Comparison of ENCODE assay signal across 22 cellular contexts in genomic region chr17:50194441-50195195, GRCh38. TPM values are rescaled to one million over a fixed set of nuclear protein-coding genes. Genes with fewer than 3 reads are reported as not detected.
DNase-seq lines count a peak whose midpoint lies in the region; ATAC-seq and TF ChIP-seq lines count a peak whose summit lies in the region.
"Had no signal": no experiment of that assay in that cellular context is flagged by ENCODE, and none has a peak within 500 bp of the region (broad histone marks: within the 10 kb centered on the region; RNA-seq: fewer than 3 reads in every experiment).

No MANE protein-coding gene starts in this region.

- intact Hi-C loops in A673 (cut with micrococcal nuclease; ENCODE audit: unreplicated experiment): no loop called here

- H3K4me1 ChIP-seq in gastroesophageal sphincter (peaks cover 2 to 59% (median 21%) of the 10 kb centered on the region in 3 donors), A673 (ENCODE audit: insufficient read depth, low read length, poor library complexity, severe bottlenecking) (peaks cover 11% of the 10 kb centered on the region)
- H3K4me1 ChIP-seq: parathyroid adenoma had no signal

- BruUV-seq in A673 (replicated peaks; lab: Mats Ljungman, UMichigan): no TSS peak

- 100% methylated on average over 1 of the region's 25 CpGs; no CpG with 5 or more reads in 1 of the 2 donors for WGBS in gastroesophageal sphincter (ENCODE audit: low coverage in 1 of 2), 2 donors

- CTCF ChIA-PET in AG04450 (lab: Charles Lee): no interaction called here
- CTCF ChIA-PET in A673 (lab: Charles Lee): no interaction called here

- POLR2A ChIA-PET in AG04450 (lab: Yijun Ruan, JAX) (interaction anchor here (0.9 to 13.2 kb wide), 12 partner anchors 8 to 95 kb away, joined by 3 to 284 read pairs (median 12); partner anchors contain the start of gene TMEM92), A673 (lab: Charles Lee; ENCODE audit: low non-redundant PET) (no interaction called here)

- H3K9me3 ChIP-seq in AG04450 (ENCODE audit: control insufficient read depth, insufficient read depth, low read length): no peaks in the 10 kb centered on the region; the same call in 1 of the 2 replicates
- no peaks in the 10 kb centered on the region for H3K9me3 ChIP-seq in gastroesophageal sphincter
- H3K9me3 ChIP-seq in A673 (ENCODE audit: low read depth, low read length, poor library complexity, severe bottlenecking): no peaks in the 10 kb centered on the region
- H3K9me3 ChIP-seq: BLaER1 treated with 17β-estradiol and CSF1 and Interleukin-3, amounts not matched to agents 10 nM and 100 nM; left ventricle myocardium inferior had no signal

- no peak for TF ChIP-seq EP300 in gastroesophageal sphincter (IDR thresholded peaks at IDR 0.05)

- H3K27ac ChIP-seq in AG04450 (ENCODE audit: low read depth, low read length) (peak overlapping the region; percentile 98), gastroesophageal sphincter (peak overlapping the region in 3 of 4 donors; percentile 57 to 94 (median 90)), skin epidermis (peak overlapping the region in 19 of 21 experiments; percentile 2 to 97 (median 72)), A673 (ENCODE audit: low read depth, low read length, poor library complexity, severe bottlenecking) (no peak overlapping the region)
- H3K27ac ChIP-seq: BLaER1 treated with 17β-estradiol and CSF1 and Interleukin-3, amounts not matched to agents 10 nM and 100 nM; cardiac muscle cell; left ventricle myocardium inferior; parathyroid adenoma had no signal

- DNase-seq in AG04450 (ENCODE audit: low read depth, low spot score) (no peak), AG08395 (ENCODE audit: low spot score) (no peak), NCI-H2227 (lab: John Stamatoyannopoulos, UW; ENCODE audit: unreplicated experiment) (no peak), A673 (ENCODE audit: low spot score) (no peak), NCI-H774 (lab: John Stamatoyannopoulos, UW) (no peak)
- DNase-seq: activated CD4-positive, CD25-positive, alpha-beta regulatory T cell; activated CD8-positive, alpha-beta T cell treated with anti-CD3 and anti-CD28 coated beads, Interleukin-2, amount 10 ng/mL, durations not matched to agents 7 days and 5 days; activated naive CD8-positive, alpha-beta T cell treated with anti-CD3 and anti-CD28 coated beads for 36 hours; activated T-cell treated with anti-CD3 and anti-CD28 coated beads, Interleukin-2, amount 50 U/mL, for 72 hours; DMS 273 treated with DMSO at 0.1 percent for 48 hours; left ventricle myocardium inferior; NCI-H2081; NCI-H526 treated with DMSO at 0.1 percent for 48 hours; stimulated activated naive CD4-positive, alpha-beta T cell treated with Interleukin-2 at 50 U/mL for 16 hours had no signal

- no peak for TF ChIP-seq POLR2A in gastroesophageal sphincter (IDR thresholded peaks at IDR 0.05)

- peak overlapping the region; percentile 96 for H3K4me3 ChIP-seq in AG04450 (ENCODE audit: low read depth, low read length)
- 0 out of 2 replicates have a peak overlapping the region, but pooled peaks have one; percentile 9 for H3K4me3 ChIP-seq in WI38 (ENCODE audit: low read depth, low read length)
- H3K4me3 ChIP-seq in gastroesophageal sphincter: no peak overlapping the region
- H3K4me3 ChIP-seq in skin epidermis: peak overlapping the region in 1 of 7 experiments; percentile 6
- no peak overlapping the region for H3K4me3 ChIP-seq in A673 (ENCODE audit: low read depth, low read length, poor library complexity, severe bottlenecking)
- H3K4me3 ChIP-seq: BLaER1 treated with 17β-estradiol and CSF1 and Interleukin-3, amounts not matched to agents 10 nM and 100 nM; cardiac muscle cell; left ventricle myocardium inferior had no signal

- H3K27me3 ChIP-seq in AG04450 (ENCODE audit: control insufficient read depth, insufficient read depth, low read length) (no peaks in the 10 kb centered on the region), gastroesophageal sphincter (no peaks in the 10 kb centered on the region), A673 (replicated peaks; ENCODE audit: insufficient read depth, low read depth, low read length, poor library complexity) (no peaks in the 10 kb centered on the region)
- H3K27me3 ChIP-seq: cardiac muscle cell had no signal

- ATAC-seq in gastroesophageal sphincter: no peak
- ATAC-seq: activated CD8-positive, alpha-beta T cell treated with anti-CD3 and anti-CD28 coated beads, Interleukin-2, amount 10 ng/mL, durations not matched to agents 7 days and 5 days; activated T-cell treated with anti-CD3 and anti-CD28 coated beads, Interleukin-2, amount 50 U/mL, for 72 hours had no signal

- H3K36me3 ChIP-seq in gastroesophageal sphincter: peaks cover 0 to 90% of the 10 kb centered on the region in 2 donors
- no peaks in the 10 kb centered on the region for H3K36me3 ChIP-seq in A673 (ENCODE audit: insufficient read depth, low read length, poor library complexity, severe bottlenecking)
- H3K36me3 ChIP-seq: BLaER1 treated with 17β-estradiol and CSF1 and Interleukin-3, amounts not matched to agents 10 nM and 100 nM had no signal

- TF ChIP-seq CTCF in AG04450 (IDR thresholded peaks at IDR 0.05; ENCODE audit: low read depth, low read length): no peak
- TF ChIP-seq CTCF in WI38 (IDR thresholded peaks at IDR 0.05; ENCODE audit: low read depth, low read length): no peak
- TF ChIP-seq CTCF in gastroesophageal sphincter (IDR thresholded peaks at IDR 0.05): no peak
- TF ChIP-seq CTCF in A673 (conservative IDR thresholded peaks at IDR 0.05; ENCODE audit: low read depth, low read length): no peak

RNA-seq across cellular contexts. Expression of gene COL1A1, which starts 6.8 kb away (rescaled TPM):
- polyA plus RNA-seq in AG04450 (2011; rRNA removed): 1,356 and 3,120 TPM in 2 replicates
- 2,155 and 4,267 TPM in 2 replicates for polyA minus RNA-seq in AG04450 (2011; rRNA and poly(A)+ RNA removed)
- total RNA-seq in gastroesophageal sphincter: 10 to 100 TPM; 14.6 to 92.9 (median 69.7) TPM
- 24.6 and 44.7 TPM in 2 replicates for total RNA-seq in A673 (2021)

RNA-seq across cellular contexts. Expression of gene SGCA, which starts 28.8 kb away (rescaled TPM):
- 0.16 and 0.21 TPM in 2 replicates for polyA plus RNA-seq in AG04450 (2011; rRNA removed)
- not detected in 2 replicates for polyA minus RNA-seq in AG04450 (2011; rRNA and poly(A)+ RNA removed)
- total RNA-seq in gastroesophageal sphincter: 100 to 1,000 TPM in 2 of 4 donors, 10 to 100 TPM in 2; 58.1 to 145 (median 93.4) TPM
- not detected in 2 replicates for total RNA-seq in A673 (2021)
- total RNA-seq: activated CD8-positive, alpha-beta T cell treated with anti-CD3 and anti-CD28 coated beads, Interleukin-2, amount 10 ng/mL, durations not matched to agents 7 days and 5 days; frontal cortex; T-helper 2 cell treated with Interferon-gamma antibody and Interleukin-4, amounts not matched to agents 100 ng/mL and 5 ng/mL, for 36 hours had no signal

RNA-seq across cellular contexts. Expression of gene PPP1R9B, which starts 44.1 kb away (rescaled TPM):
- polyA plus RNA-seq in AG04450 (2011; rRNA removed): 17.6 and 18.2 TPM in 2 replicates
- polyA minus RNA-seq in AG04450 (2011; rRNA and poly(A)+ RNA removed): 35.7 and 42.5 TPM in 2 replicates
- 10 to 100 TPM; 23.3 to 38.1 (median 30.8) TPM for total RNA-seq in gastroesophageal sphincter
- 61.3 and 68.4 TPM in 2 replicates for total RNA-seq in A673 (2021)

Comparison
In these comparisons a context has a peak if more than half of its experiments do, and no peak if none do; other contexts are left out.
1. H3K4me3 ChIP-seq: peak in AG04450 (single experiment) and WI38 (single experiment); none in gastroesophageal sphincter (0 of 2) and A673 (single experiment).
2. RNA of gene SGCA, which starts 28.8 kb away (total RNA-seq): 58.1 to 145 TPM in gastroesophageal sphincter; not detected in A673; every median in the first group is over 10 times any median in the second.